17 cellular contexts compared by ENCODE assay signal in the genomic region with DNA sequence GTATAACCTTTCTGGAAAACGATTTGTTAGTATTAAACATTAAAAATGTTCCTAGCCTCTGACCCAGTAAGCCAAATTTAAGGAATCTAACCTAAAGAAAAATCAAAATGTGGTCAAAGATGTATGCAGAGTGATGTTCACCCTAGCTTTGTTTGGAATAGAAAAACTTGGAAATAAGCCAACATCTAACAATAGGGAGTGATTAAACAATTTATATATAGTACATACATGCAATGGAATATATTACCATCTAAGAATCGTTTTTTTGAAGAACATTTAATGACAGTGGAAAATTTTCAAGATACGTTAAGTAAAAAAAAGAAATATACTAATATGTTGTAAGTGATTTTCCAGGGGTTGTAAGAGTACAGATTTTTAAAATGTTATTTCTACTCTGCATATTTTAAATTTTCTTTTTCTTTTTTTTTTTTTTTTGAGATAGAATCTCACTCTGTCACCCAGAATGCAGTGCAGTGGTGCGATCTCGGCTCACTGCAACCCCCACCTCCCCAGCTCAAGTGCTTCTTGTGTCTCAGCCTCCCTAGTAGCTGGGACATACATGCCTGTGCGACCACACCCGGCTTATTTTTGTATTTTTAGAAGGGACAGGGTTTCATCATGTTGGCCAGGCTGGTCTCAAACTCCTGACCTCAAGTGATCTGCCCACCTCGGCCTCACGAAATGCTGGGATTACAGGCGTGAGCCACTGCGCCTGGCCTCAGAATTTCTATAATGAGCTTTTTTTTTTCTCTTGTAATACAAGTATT.
A peak's percentile ranks its signal among the peaks of the same experiment; 100 is the strongest.
DNase-seq lines count a peak whose midpoint lies in the region; ATAC-seq and TF ChIP-seq lines count a peak whose summit lies in the region.
"Had no signal": no experiment of that assay in that cellular context is flagged by ENCODE, and none has a peak within 500 bp of the region (broad histone marks: within the 10 kb centered on the region; RNA-seq: fewer than 3 reads in every experiment).

No MANE protein-coding gene starts in this region.

- TF ChIP-seq CTCF in fibroblast of pulmonary artery (IDR thresholded peaks at IDR 0.05; ENCODE audit: low read length, missing control alignments), result no peak
- no peak for TF ChIP-seq CTCF in RWPE1 (conservative IDR thresholded peaks at IDR 0.05; ENCODE audit: low read depth)

- DNase-seq in COR-L47 (lab: John Stamatoyannopoulos, UW) (peak; percentile 51), NCI-H1105 treated with DMSO at 0.1 percent for 48 hours (lab: John Stamatoyannopoulos, UW) (peak; percentile 45), NCI-H748 (lab: John Stamatoyannopoulos, UW; ENCODE audit: unreplicated experiment) (peak; percentile 70), fibroblast of pulmonary artery (ENCODE audit: low read depth) (peak; percentile 22), RWPE1 (ENCODE audit: low spot score) (no peak)
- DNase-seq in activated CD4-positive, alpha-beta T cell treated with anti-CD3 and anti-CD28 coated beads for 48 hours, result no peak
- no peak for DNase-seq in activated naive CD4-positive, alpha-beta T cell (lab: John Stamatoyannopoulos, UW)
- DNase-seq: Caco-2; DMS53; MV-4-11; NCI-H187; NCI-H2227 treated with DMSO at 0.1 percent for 48 hours; NK-92 treated with Interleukin-12 subunit alpha and Interleukin-12 subunit beta, amount 100 ng/mL, for 24 hours; OCI-M1; RPMI8226 had no signal

- no peak overlapping the region for H3K27ac ChIP-seq in RWPE1

- CTCF ChIA-PET in RWPE1 (lab: Yijun Ruan, JAX), result interaction anchor here (0.6 kb wide), 1 partner anchor 17 kb away, joined by 5 read pairs; no protein-coding TSS in a partner anchor

- no peak overlapping the region for H3K4me3 ChIP-seq in fibroblast of pulmonary artery (replicated peaks; ENCODE audit: low read depth, low read length)

- ATAC-seq in GM19328 (IDR thresholded peaks at IDR 0.05; ENCODE audit: unreplicated experiment), result no peak
- ATAC-seq: HCT116 had no signal

- POLR2A ChIA-PET in RWPE1 (lab: Yijun Ruan, JAX; ENCODE audit: low non-redundant PET), result interaction anchor here (0.5 kb wide), 1 partner anchor 9 kb away, joined by 5 read pairs; no protein-coding TSS in a partner anchor

Comparison
In these comparisons a context has a peak if more than half of its experiments do, and no peak if none do; other contexts are left out.
1. DNase-seq: peak in COR-L47 (single experiment), NCI-H1105 treated with DMSO at 0.1 percent for 48 hours (single experiment), NCI-H748 (single experiment) and fibroblast of pulmonary artery (single experiment); none in activated CD4-positive, alpha-beta T cell treated with anti-CD3 and anti-CD28 coated beads for 48 hours (single experiment), RWPE1 (single experiment) and activated naive CD4-positive, alpha-beta T cell (0 of 4).